ENCODE assay signal across 1 cellular context in the genomic region with DNA sequence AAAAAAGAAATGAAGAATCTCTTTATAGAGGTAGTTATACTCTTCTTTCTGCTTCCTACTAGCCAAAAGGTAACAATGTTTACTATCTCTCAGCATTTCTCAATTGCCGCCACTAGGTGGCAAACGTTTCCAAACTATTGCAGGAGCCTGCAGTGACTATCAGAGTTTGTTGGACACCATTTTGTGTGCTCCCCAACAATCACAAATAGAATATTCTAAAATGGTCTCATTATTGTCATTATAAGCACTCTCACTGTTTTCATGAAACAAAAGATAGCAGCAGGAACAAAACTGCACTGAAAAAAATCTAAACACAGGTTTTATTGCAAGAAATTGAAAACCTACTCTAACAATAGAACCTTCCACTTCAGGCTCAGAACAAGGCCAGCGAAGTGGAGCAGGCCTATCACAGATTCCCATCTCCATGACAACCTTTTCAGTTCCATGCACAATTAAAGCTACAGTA.
TF ChIP-seq lines count a peak whose summit lies in the region.

No MANE protein-coding gene starts in this region.

TF ChIP-seq in IMR-90, 13 proteins besides CTCF, POLR2A, EP300 and RAD21 (continued from another document):
- no peak for TF ChIP-seq CHD1 (IDR thresholded peaks at IDR 0.05; ENCODE audit: low read depth, low read length)
- TF ChIP-seq SMC3 (IDR thresholded peaks at IDR 0.05; ENCODE audit: low read depth, low read length): peak; percentile 94
